Comparison of ENCODE assay signal across 8 cellular contexts in genomic region chr3:189947948-189948723, GRCh38.
DNase-seq lines count a peak whose midpoint lies in the region; ATAC-seq, FAIRE-seq and TF ChIP-seq lines count a peak whose summit lies in the region.

No MANE protein-coding gene starts in this region.

- FAIRE-seq in endothelial cell of umbilical vein (lab: Jason Lieb, UNC) = peak; percentile 64
- FAIRE-seq in frontal cortex (lab: Jason Lieb, UNC) = no peak

- POLR2A ChIA-PET in endothelial cell of umbilical vein (lab: Charles Lee) = no interaction called here

- H3K36me3 ChIP-seq in endothelial cell of umbilical vein (ENCODE audit: control insufficient read depth in 2 of 2, extremely low read depth in 1 of 2, insufficient read depth in 2 of 2, low read length in 2 of 2) = no peaks in the 10 kb centered on the region
- H3K36me3 ChIP-seq in thyroid gland = no peaks in the 10 kb centered on the region

- H3K9ac ChIP-seq in endothelial cell of umbilical vein (replicated peaks; ENCODE audit: extremely low read depth, insufficient read depth, low read length) = no peak overlapping the region

- TF ChIP-seq CTCF in endothelial cell of umbilical vein (IDR thresholded peaks at IDR 0.05; ENCODE audit: extremely low read depth in 1 of 2, insufficient read depth in 1 of 2, low read depth in 1 of 2, low read length in 2 of 2) (peak; percentile 37 to 39), thyroid gland (IDR thresholded peaks at IDR 0.05) (peak in 4 of 6 experiments; percentile 20 to 50 (median 46))

- in situ Hi-C loops in Caki2 (cut with HindIII; ENCODE audit: low pct_unique_long_range_greater_than_20kb, low sequenced_read_pairs) = no loop called here

- no peak overlapping the region for H3K27ac ChIP-seq in endothelial cell of umbilical vein (ENCODE audit: insufficient read depth, low read depth, low read length)
- no peak overlapping the region for H3K27ac ChIP-seq in thyroid gland

- peak; percentile 62 for ATAC-seq in GM21360 (IDR thresholded peaks at IDR 0.05; ENCODE audit: unreplicated experiment)
- no peak for ATAC-seq in HG03521 (IDR thresholded peaks at IDR 0.05; ENCODE audit: unreplicated experiment)

- no peaks in the 10 kb centered on the region for H3K79me2 ChIP-seq in endothelial cell of umbilical vein (ENCODE audit: control insufficient read depth, insufficient read depth, low read length)

- no peak overlapping the region for H2AFZ ChIP-seq in endothelial cell of umbilical vein (ENCODE audit: low read depth, low read length)

- TF ChIP-seq POLR2A in endothelial cell of umbilical vein (IDR thresholded peaks at IDR 0.05; ENCODE audit: low read depth, low read length) (no peak), thyroid gland (IDR thresholded peaks at IDR 0.05) (no peak)

- intact Hi-C loops in endothelial cell of umbilical vein (cut with micrococcal nuclease) (loop anchor here (1.0 to 5.0 kb wide), 3 partner anchors 162 to 678 kb away; no protein-coding TSS in a partner anchor), thyroid gland (cut with DNase I) (no loop called here)

- CTCF ChIA-PET in endothelial cell of umbilical vein (lab: Charles Lee) = interaction anchor here (0.5 to 3.7 kb wide), 98 partner anchors 9 to 1925 kb away, joined by 3 to 158 read pairs (median 4); partner anchors contain the start of genes CLDN1 and TP63

- no peaks in the 10 kb centered on the region for H4K20me1 ChIP-seq in endothelial cell of umbilical vein (replicated peaks; ENCODE audit: control insufficient read depth, extremely low read depth, insufficient read depth, low read length)

- H3K27me3 ChIP-seq in endothelial cell of umbilical vein (ENCODE audit: control insufficient read depth in 2 of 2, insufficient read depth in 2 of 2, low read length in 2 of 2) (peaks cover 2 to 4% of the 10 kb centered on the region in 2 experiments), thyroid gland (no peaks in the 10 kb centered on the region)

- WGBS in thyroid gland, 2 donors = 48 to 54% methylated on average over 6 of the region's 6 CpGs

- H3K4me3 ChIP-seq in endothelial cell of umbilical vein (replicated peaks in 1 of 3; ENCODE audit: insufficient read depth in 1 of 3, low read depth in 1 of 3, low read length in 3 of 3) (no peak overlapping the region), thyroid gland (replicated peaks in 1 of 3) (no peak overlapping the region)

- BruUV-seq in endothelial cell of umbilical vein (replicated peaks; lab: Mats Ljungman, UMichigan) = no TSS peak

- H3K9me3 ChIP-seq in endothelial cell of umbilical vein (replicated peaks; ENCODE audit: control insufficient read depth, insufficient read depth, low read length) (no peaks in the 10 kb centered on the region), thyroid gland (no peaks in the 10 kb centered on the region)

- dilution Hi-C loops in endothelial cell of umbilical vein (cut with MboI; ENCODE audit: extremely low pct_ligation_motif_present, low sequenced_read_pairs) = no loop called here

- peak; percentile 79 for DNase-seq in Caki2 (ENCODE audit: low read depth)
- peak; percentile 78 for DNase-seq in NOMO-1 treated with DMSO at 0.1 percent for 48 hours (lab: John Stamatoyannopoulos, UW; ENCODE audit: unreplicated experiment)
- peak; percentile 59 for DNase-seq in endothelial cell of umbilical vein (ENCODE audit: low read depth, low spot score)
- DNase-seq in thyroid gland = no peak
- no peak for DNase-seq in frontal cortex (ENCODE audit: low spot score in 2 of 2)
- no peak for DNase-seq in ureter (ENCODE audit: low spot score)

- H3K4me2 ChIP-seq in endothelial cell of umbilical vein (ENCODE audit: insufficient read depth, low read length) = no peak overlapping the region

- H3K4me1 ChIP-seq in endothelial cell of umbilical vein (ENCODE audit: control insufficient read depth, extremely low read depth, insufficient read depth, low read length) = no peaks in the 10 kb centered on the region
- H3K4me1 ChIP-seq in thyroid gland = no peaks in the 10 kb centered on the region

- H3K9me1 ChIP-seq in endothelial cell of umbilical vein (replicated peaks; ENCODE audit: control insufficient read depth, extremely low read depth, insufficient read depth, low read length) = no peaks in the 10 kb centered on the region

TF ChIP-seq in endothelial cell of umbilical vein, 7 proteins besides CTCF, POLR2A, EP300 and RAD21:
- no peak for TF ChIP-seq JUN (IDR thresholded peaks at IDR 0.05; ENCODE audit: borderline replicate concordance, insufficient read depth, insufficient read length, low read depth)
- no peak for TF ChIP-seq EZH2 (IDR thresholded peaks at IDR 0.05; ENCODE audit: borderline replicate concordance, low read depth, low read length, severe bottlenecking)
- TF ChIP-seq, protein P1, sequence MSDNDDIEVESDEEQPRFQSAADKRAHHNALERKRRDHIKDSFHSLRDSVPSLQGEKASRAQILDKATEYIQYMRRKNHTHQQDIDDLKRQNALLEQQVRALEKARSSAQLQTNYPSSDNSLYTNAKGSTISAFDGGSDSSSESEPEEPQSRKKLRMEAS (IDR thresholded peaks at IDR 0.05; ENCODE audit: insufficient read depth, insufficient read length) = no peak
- no peak for TF ChIP-seq MYC (IDR thresholded peaks at IDR 0.05; ENCODE audit: low read depth, low read length)
- no peak for TF ChIP-seq GATA2 (IDR thresholded peaks at IDR 0.05; ENCODE audit: insufficient read depth, insufficient read length, low read depth, low read length)
- no peak for TF ChIP-seq FOS (IDR thresholded peaks at IDR 0.05; ENCODE audit: borderline replicate concordance, insufficient read depth, low read length)
- no peak for TF ChIP-seq POLR2AphosphoS5 (IDR thresholded peaks at IDR 0.05; ENCODE audit: insufficient read depth, low read depth, low read length)

Comparison
In these comparisons a context has a peak if more than half of its experiments do, and no peak if none do; other contexts are left out.
1. DNase-seq: peak in Caki2 (single experiment), NOMO-1 treated with DMSO at 0.1 percent for 48 hours (single experiment) and endothelial cell of umbilical vein (single experiment); none in thyroid gland (0 of 2), frontal cortex (0 of 2) and ureter (single experiment).